In genomic region chr1:101039245-101039644, GRCh38 we compare ENCODE assay signal across 15 cellular contexts. TPM values are rescaled to one million over a fixed set of nuclear protein-coding genes. Genes with fewer than 3 reads are reported as not detected.
A peak's percentile ranks its signal among the peaks of the same experiment; 100 is the strongest.
DNase-seq lines count a peak whose midpoint lies in the region; ATAC-seq, FAIRE-seq and TF ChIP-seq lines count a peak whose summit lies in the region.
"Had no signal": no experiment of that assay in that cellular context is flagged by ENCODE, and none has a peak within 500 bp of the region (broad histone marks: within the 10 kb centered on the region; RNA-seq: fewer than 3 reads in every experiment).

No MANE protein-coding gene starts in this region.

- H3K27me3 ChIP-seq in pancreas, result no peaks in the 10 kb centered on the region
- H3K27me3 ChIP-seq: SJCRH30 had no signal

- 100% methylated on average over 1 of the region's 1 CpG for WGBS in pancreas, 2 donors

- H3K4me1 ChIP-seq in pancreas, result no peaks in the 10 kb centered on the region
- H3K4me1 ChIP-seq: SJCRH30 had no signal

- no peak overlapping the region for H3K4me3 ChIP-seq in astrocyte of the spinal cord (ENCODE audit: low read depth, low read length)
- H3K4me3 ChIP-seq in fibroblast of mammary gland (ENCODE audit: control insufficient read depth, low read depth, low read length), result no peak overlapping the region
- no peak overlapping the region for H3K4me3 ChIP-seq in pancreas
- H3K4me3 ChIP-seq: SJCRH30 had no signal

- ATAC-seq in pancreas, result no peak
- no peak for ATAC-seq in HG03175 (IDR thresholded peaks at IDR 0.05; ENCODE audit: unreplicated experiment)

- H3K9me3 ChIP-seq in pancreas, result no peaks in the 10 kb centered on the region

- H3K36me3 ChIP-seq in pancreas, result no peaks in the 10 kb centered on the region
- H3K36me3 ChIP-seq: SJCRH30 had no signal

- intact Hi-C loops in pancreas (cut with DNase I), result no loop called here

- no peak for FAIRE-seq in pancreas (lab: Jason Lieb, UNC)

- DNase-seq in NCI-H226, result peak; percentile 16
- peak; percentile 17 for DNase-seq in astrocyte of the spinal cord (ENCODE audit: low read depth, low spot score)
- peak; percentile 3 for DNase-seq in fibroblast of mammary gland (ENCODE audit: low read depth)
- DNase-seq in activated T-cell treated with anti-CD3 and anti-CD28 coated beads, Interleukin-2, amount 50 U/mL, for 48 hours, result no peak
- no peak for DNase-seq in HT-29 (ENCODE audit: low spot score)
- DNase-seq in pancreas, result no peak
- DNase-seq: CD8-positive, alpha-beta memory T cell; NCI-H1436 treated with DMSO at 0.1 percent for 48 hours; NCI-H2081 treated with DMSO at 0.1 percent for 48 hours; NCI-H524 treated with DMSO at 0.1 percent for 48 hours; NK-92 treated with Interleukin-12 subunit alpha and Interleukin-12 subunit beta, amount 100 ng/mL, for 24 hours; OCI-M1; SJCRH30 had no signal

- in situ Hi-C loops in astrocyte of the spinal cord (cut with HindIII; ENCODE audit: low sequenced_read_pairs), result no loop called here

- H3K27ac ChIP-seq in pancreas, result no peak overlapping the region
- H3K27ac ChIP-seq: RWPE1, SJCRH30 had no signal

- TF ChIP-seq CTCF in astrocyte of the spinal cord (IDR thresholded peaks at IDR 0.05; ENCODE audit: low read depth, low read length) (no peak), fibroblast of mammary gland (conservative IDR thresholded peaks at IDR 0.05; ENCODE audit: control insufficient read depth, insufficient read depth, low read depth, low read length) (no peak), pancreas (IDR thresholded peaks at IDR 0.05) (no peak)

RNA-seq across cellular contexts. Expression of gene DPH5, which starts 13.7 kb away (rescaled TPM):
- 9.5 and 9.9 TPM in 2 replicates for total RNA-seq in HT-29 (2014; rRNA removed; shearing (Covaris generic))
- 10 to 100 TPM; 17.5 to 28.6 (median 22.4) TPM for total RNA-seq in pancreas
- 10 to 100 TPM; 22.9 to 29.5 TPM for polyA plus RNA-seq in pancreas

Comparison
In these comparisons a context has a peak if more than half of its experiments do, and no peak if none do; other contexts are left out.
1. DNase-seq: peak in NCI-H226 (single experiment), astrocyte of the spinal cord (single experiment) and fibroblast of mammary gland (single experiment); none in activated T-cell treated with anti-CD3 and anti-CD28 coated beads, Interleukin-2, amount 50 U/mL, for 48 hours (0 of 2), HT-29 (single experiment) and pancreas (0 of 6).